Comparison of ENCODE assay signal across 15 cellular contexts in the genomic region with DNA sequence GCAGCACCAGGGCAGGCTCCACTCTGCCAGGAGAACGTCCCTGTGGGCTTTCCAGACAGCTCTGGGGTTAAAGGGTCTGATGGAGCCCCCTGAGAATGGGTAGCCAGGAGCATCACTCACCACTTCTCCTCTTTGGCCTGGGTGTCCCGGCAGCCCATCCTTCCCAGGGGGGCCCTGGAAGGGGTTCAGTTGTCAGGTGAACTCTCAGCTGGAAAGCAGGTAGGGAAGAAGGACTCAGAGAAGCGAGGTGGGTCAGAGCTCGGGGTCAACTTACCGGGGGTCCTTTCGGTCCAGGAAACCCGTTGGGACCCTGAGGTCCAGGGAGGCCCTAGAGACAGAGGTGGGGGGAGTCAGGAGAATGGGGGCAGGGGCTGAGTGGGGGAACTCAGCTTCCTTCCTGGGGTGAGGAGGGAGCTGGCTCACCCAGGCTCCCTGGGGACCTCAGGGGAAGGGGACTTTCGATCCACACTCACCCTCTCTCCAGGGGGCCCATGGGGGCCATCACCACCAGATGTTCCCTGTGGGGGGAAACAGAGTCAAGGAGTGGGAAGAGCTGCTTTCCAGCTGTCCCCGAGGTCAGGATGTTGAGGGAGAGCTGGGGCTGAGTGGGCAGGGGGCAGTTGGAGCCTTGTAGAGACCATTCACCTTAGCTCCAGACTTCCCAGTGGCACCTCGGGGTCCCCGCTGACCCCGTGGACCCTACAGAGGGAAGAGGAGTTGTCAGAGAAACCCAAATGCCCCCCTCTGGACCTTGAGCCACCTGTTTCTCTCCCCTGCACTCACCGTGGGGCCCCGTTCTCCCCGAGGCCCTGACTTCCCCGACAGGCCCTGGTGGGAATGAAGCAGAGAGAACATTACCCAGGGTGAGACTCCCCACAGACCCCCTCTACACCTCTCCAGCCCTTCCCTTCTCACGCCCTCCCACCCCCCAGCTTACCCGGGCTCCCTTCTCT. TPM values are rescaled to one million over a fixed set of nuclear protein-coding genes. Genes with fewer than 3 reads are reported as not detected.
DNase-seq lines count a peak whose midpoint lies in the region; ATAC-seq, FAIRE-seq and TF ChIP-seq lines count a peak whose summit lies in the region.
"Had no signal": no experiment of that assay in that cellular context is flagged by ENCODE, and none has a peak within 500 bp of the region (broad histone marks: within the 10 kb centered on the region; RNA-seq: fewer than 3 reads in every experiment).

No MANE protein-coding gene starts in this region.

- no peaks in the 10 kb centered on the region for H3K36me3 ChIP-seq in BLaER1
- no peaks in the 10 kb centered on the region for H3K36me3 ChIP-seq in H7 (replicated peaks; ENCODE audit: control insufficient read depth, insufficient read depth, low read length)
- H3K36me3 ChIP-seq in HepG2 (replicated peaks in 1 of 2; ENCODE audit: control insufficient read depth in 1 of 2, insufficient read depth in 2 of 2, low read length in 2 of 2) = no peaks in the 10 kb centered on the region
- H3K36me3 ChIP-seq in upper lobe of right lung = no peaks in the 10 kb centered on the region
- no peaks in the 10 kb centered on the region for H3K36me3 ChIP-seq in naive thymus-derived CD4-positive, alpha-beta T cell (ENCODE audit: control insufficient read depth in 2 of 3, insufficient read depth in 3 of 3, low read length in 3 of 3)
- H3K36me3 ChIP-seq: HAP-1 had no signal

- H3K27me3 Mint-ChIP-seq in naive thymus-derived CD4-positive, alpha-beta T cell = no peaks in the 10 kb centered on the region

- in situ Hi-C loops in HepG2 (cut with HindIII; ENCODE audit: extremely low pct_ligation_motif_present, low pct_unique_long_range_greater_than_20kb) = no loop called here

- BruUV-seq in HepG2 (replicated peaks; lab: Mats Ljungman, UMichigan) = no TSS peak

- H3K4me2 ChIP-seq in BLaER1 (peak overlapping the region; percentile 80), HepG2 (ENCODE audit: low read depth, low read length) (peak overlapping the region; percentile 14; the same call in 1 of the 2 replicates)
- H3K4me2 ChIP-seq: A549, GM23338 had no signal

- WGBS in HepG2 (ENCODE audit: low lambda C conversion rate) = 2% methylated on average over 16 of the region's 18 CpGs

- peak overlapping the region; percentile 51; the same call in 1 of the 2 replicates for H3K9ac ChIP-seq in BLaER1
- no peak overlapping the region for H3K9ac ChIP-seq in HepG2 (ENCODE audit: insufficient read depth, low read depth, low read length)

- TF ChIP-seq CTCF in HepG2 (CRISPR knock-in tag; IDR thresholded peaks at IDR 0.05) (no peak), upper lobe of right lung (IDR thresholded peaks at IDR 0.05) (no peak)

- FAIRE-seq in HepG2 (lab: Jason Lieb, UNC) = no peak
- FAIRE-seq: A549 had no signal

- H3K27me3 ChIP-seq in BLaER1 (no peaks in the 10 kb centered on the region), H7 (ENCODE audit: control insufficient read depth, insufficient read depth, low read length) (peaks cover 2% of the 10 kb centered on the region; the same call in 1 of the 2 replicates), HepG2 (ENCODE audit: control insufficient read depth in 1 of 2, insufficient read depth in 2 of 2, low read length in 2 of 2) (peaks cover 5 to 53% of the 10 kb centered on the region in 2 experiments; a peak in 4 of 5 replicates), upper lobe of right lung (no peaks in the 10 kb centered on the region)
- H3K27me3 ChIP-seq in naive thymus-derived CD4-positive, alpha-beta T cell (ENCODE audit: control insufficient read depth in 2 of 2, insufficient read depth in 2 of 2, low read length in 2 of 2) = no peaks in the 10 kb centered on the region

- intact Hi-C loops in HepG2 (cut with micrococcal nuclease; ENCODE audit: unreplicated experiment) = loop anchor here (2.0 kb wide), 1 partner anchor 75 kb away; no protein-coding TSS in a partner anchor
- intact Hi-C loops in upper lobe of right lung (cut with DNase I) = no loop called here
- intact Hi-C loops in naive thymus-derived CD4-positive, alpha-beta T cell (cut with micrococcal nuclease) = no loop called here

- no peaks in the 10 kb centered on the region for H3K9me3 Mint-ChIP-seq in naive thymus-derived CD4-positive, alpha-beta T cell
- H3K9me3 Mint-ChIP-seq: CD4-positive, alpha-beta T cell; GM23338; IgD-negative memory B cell had no signal

- no peaks in the 10 kb centered on the region for H3K36me3 Mint-ChIP-seq in naive thymus-derived CD4-positive, alpha-beta T cell

- POLR2A ChIA-PET in HepG2 (lab: Yijun Ruan, JAX) = interaction anchor here (0.8 to 1.7 kb wide), 5 partner anchors 12 to 1860 kb away, joined by 3 to 7 read pairs (median 4); no protein-coding TSS in a partner anchor
- POLR2A ChIA-PET in naive thymus-derived CD4-positive, alpha-beta T cell (lab: Charles Lee) = interaction anchor here (0.5 kb wide), 1 partner anchor 76 kb away, joined by 5 read pairs; no protein-coding TSS in a partner anchor

- H3K4me1 ChIP-seq in BLaER1 (peaks cover 94% of the 10 kb centered on the region), HepG2 (ENCODE audit: insufficient read depth, low read length) (peaks cover 22% of the 10 kb centered on the region), upper lobe of right lung (no peaks in the 10 kb centered on the region)
- no peaks in the 10 kb centered on the region for H3K4me1 ChIP-seq in naive thymus-derived CD4-positive, alpha-beta T cell (ENCODE audit: control insufficient read depth in 2 of 2, insufficient read depth in 2 of 2, low read length in 2 of 2)
- H3K4me1 ChIP-seq: A549, HAP-1 had no signal

- peaks cover 0 to 2% (median 0%) of the 10 kb centered on the region in 7 donors for H3K4me1 Mint-ChIP-seq in naive thymus-derived CD4-positive, alpha-beta T cell

- CTCF ChIA-PET in HepG2 (lab: Yijun Ruan, JAX; ENCODE audit: low intra/inter-chr PET ratio, low total read pairs) = interaction anchor here (1.1 to 2.8 kb wide), 5 partner anchors 12 to 159 kb away, joined by 9 to 14 read pairs (median 11); no protein-coding TSS in a partner anchor
- CTCF ChIA-PET in naive thymus-derived CD4-positive, alpha-beta T cell (lab: Charles Lee) = no interaction called here

- peak overlapping the region; percentile 28; the same call in 1 of the 2 replicates for H3K4me3 ChIP-seq in BLaER1
- no peak overlapping the region for H3K4me3 ChIP-seq in H7 (ENCODE audit: insufficient read depth, low read depth, low read length)
- H3K4me3 ChIP-seq in HepG2 (replicated peaks in 1 of 3; ENCODE audit: insufficient read depth in 1 of 3, low read depth in 2 of 3, low read length in 3 of 3) = no peak overlapping the region
- H3K4me3 ChIP-seq in upper lobe of right lung = no peak overlapping the region
- H3K4me3 ChIP-seq in naive thymus-derived CD4-positive, alpha-beta T cell (ENCODE audit: low read length) = no peak overlapping the region
- H3K4me3 ChIP-seq: A549, GM12878, GM23338, HAP-1 had no signal

- H3K27ac Mint-ChIP-seq in naive thymus-derived CD4-positive, alpha-beta T cell = no peak overlapping the region
- H3K27ac Mint-ChIP-seq: CD4-positive, alpha-beta T cell; GM23338 had no signal

- H3K79me2 ChIP-seq in HepG2 (ENCODE audit: insufficient read depth, low read length) = no peaks in the 10 kb centered on the region

- no peak for TF ChIP-seq RAD21 in HepG2 (CRISPR knock-in tag; IDR thresholded peaks at IDR 0.05)

- H3K4me3 Mint-ChIP-seq in naive thymus-derived CD4-positive, alpha-beta T cell = no peak overlapping the region
- H3K4me3 Mint-ChIP-seq: CD4-positive, alpha-beta T cell; GM23338 had no signal

- H3K27ac ChIP-seq in BLaER1 (peak overlapping the region; percentile 58), HepG2 (ENCODE audit: extremely low read length, insufficient read depth, low read length) (no peak overlapping the region), upper lobe of right lung (no peak overlapping the region), caudate nucleus (ENCODE audit: low read depth, low read length) (no peak overlapping the region)
- H3K27ac ChIP-seq in naive thymus-derived CD4-positive, alpha-beta T cell (ENCODE audit: low read depth, low read length) = no peak overlapping the region

- no peak for TF ChIP-seq POLR2A in HepG2 (IDR thresholded peaks at IDR 0.05; ENCODE audit: insufficient read depth in 1 of 2, low read depth in 2 of 2, low read length in 2 of 2)

- TF ChIP-seq EP300 in HepG2 (IDR thresholded peaks at IDR 0.05; ENCODE audit: low read depth in 2 of 2, low read length in 2 of 2) (no peak), HepG2 (CRISPR knock-in tag; IDR thresholded peaks at IDR 0.05; ENCODE audit: borderline replicate concordance) (no peak)

- H4K20me1 ChIP-seq in BLaER1 = no peaks in the 10 kb centered on the region
- no peaks in the 10 kb centered on the region for H4K20me1 ChIP-seq in HepG2 (ENCODE audit: insufficient read depth, low read length)

- ATAC-seq in HepG2 (no peak), upper lobe of right lung (no peak)
- no peak for ATAC-seq in naive thymus-derived CD4-positive, alpha-beta T cell

- no peak overlapping the region for H2AFZ ChIP-seq in HepG2 (ENCODE audit: low read length)

- DNase-seq in H7 (peak; percentile 46), HepG2 (ENCODE audit: low spot score) (no peak), upper lobe of right lung (peak; percentile 31), caudate nucleus (lab: John Stamatoyannopoulos, UW) (no peak), epidermal melanocyte (ENCODE audit: insufficient read length, low spot score) (no peak)
- no peak for DNase-seq in naive thymus-derived CD4-positive, alpha-beta T cell
- DNase-seq: C1 segment of cervical spinal cord; CD4-positive, alpha-beta T cell; DMS79 had no signal

- H3K9me3 ChIP-seq in BLaER1 = no peaks in the 10 kb centered on the region
- H3K9me3 ChIP-seq in HepG2 (ENCODE audit: low read length) = no peaks in the 10 kb centered on the region
- H3K9me3 ChIP-seq in upper lobe of right lung = no peaks in the 10 kb centered on the region
- H3K9me3 ChIP-seq in naive thymus-derived CD4-positive, alpha-beta T cell (ENCODE audit: control insufficient read depth in 2 of 3, low read length in 3 of 3) = no peaks in the 10 kb centered on the region
- H3K9me3 ChIP-seq: A549, HAP-1 had no signal

RNA-seq across cellular contexts. Expression of gene COL11A2, which starts 18.8 kb away (rescaled TPM):
- 0.48 and 0.67 TPM in 2 replicates for total RNA-seq in H7 (2014; rRNA removed; shearing (Covaris generic))
- total RNA-seq in HepG2 (2016; rRNA removed; fragmentation: Illumina TruSeq; extraction: Trizol) (0.29 and 0.55 TPM in 2 replicates), upper lobe of right lung (1.2 TPM)
- 0.10 TPM in 1 of 2 replicates, not detected in the other for total RNA-seq in HepG2 (2016; cell fraction: cytosol; rRNA removed; fragmentation: Illumina TruSeq; extraction: Trizol; ENCODE audit: low read depth)
- 0.12 and 0.67 TPM in 2 replicates for total RNA-seq in HepG2 (2016; cell fraction: insoluble cytoplasmic fraction; rRNA removed; fragmentation: Illumina TruSeq; extraction: Trizol)
- total RNA-seq in HepG2 (2016; cell fraction: membrane; rRNA removed; fragmentation: Illumina TruSeq; extraction: Trizol) = 0.45 TPM in 1 of 2 replicates, not detected in the other
- 1.0 and 1.1 TPM in 2 replicates for total RNA-seq in HepG2 (2016; cell fraction: nucleus; rRNA removed; fragmentation: Illumina TruSeq; extraction: Trizol)
- polyA plus RNA-seq in HepG2 (2011; rRNA removed) = 0.55 and 0.73 TPM in 2 replicates
- polyA plus RNA-seq in HepG2 (2011; cell fraction: cytosol; rRNA removed) = 0.13 and 0.18 TPM in 2 replicates
- polyA plus RNA-seq in HepG2 (2011; cell fraction: nucleus; rRNA removed) = 5.9 and 6.2 TPM in 2 replicates
- 0.97 and 1.9 TPM in 2 replicates for polyA plus RNA-seq in HepG2 (2012)
- polyA plus RNA-seq in HepG2 (2016; cell fraction: cytosol; fragmentation: Illumina TruSeq; extraction: Trizol; ENCODE audit: low read depth) = 0.21 and 0.24 TPM in 2 replicates
- 0.15 and 0.42 TPM in 2 replicates for polyA plus RNA-seq in HepG2 (2016; cell fraction: insoluble cytoplasmic fraction; fragmentation: Illumina TruSeq; extraction: Trizol; ENCODE audit: low read depth)
- 0.21 TPM in 2 replicates for polyA plus RNA-seq in HepG2 (2016; cell fraction: membrane; fragmentation: Illumina TruSeq; extraction: Trizol; ENCODE audit: low read depth)
- 3.7 and 4.5 TPM in 2 replicates for polyA plus RNA-seq in HepG2 (2016; cell fraction: nucleus; fragmentation: Illumina TruSeq; extraction: Trizol; ENCODE audit: insufficient read depth, low read depth)
- polyA minus RNA-seq in HepG2 (2011; rRNA and poly(A)+ RNA removed; ENCODE audit: low replicate concordance) = 0.20 and 1.1 TPM in 2 replicates
- polyA minus RNA-seq in HepG2 (2011; cell fraction: cytosol; rRNA and poly(A)+ RNA removed) = 0.44 TPM in 1 of 2 replicates, not detected in the other
- 0.52 and 0.75 TPM in 2 replicates for polyA minus RNA-seq in HepG2 (2011; cell fraction: nucleus; rRNA and poly(A)+ RNA removed)
- total RNA-seq in naive thymus-derived CD4-positive, alpha-beta T cell = 1 to 10 TPM in 3 of 5 experiments, under 1 TPM in 2; 0.51 to 3.5 (median 2.5) TPM
- polyA plus RNA-seq in naive thymus-derived CD4-positive, alpha-beta T cell = under 1 TPM in 1 of 2 donors, not detected in 1; 0.26 TPM
- polyA plus RNA-seq: IgD-negative memory B cell had no signal

RNA-seq across cellular contexts. Expression of gene RXRB, which starts 27.0 kb away (rescaled TPM):
- total RNA-seq in H7 (2014; rRNA removed; shearing (Covaris generic)) = 16.7 and 18.1 TPM in 2 replicates
- total RNA-seq in HepG2 (2016; rRNA removed; fragmentation: Illumina TruSeq; extraction: Trizol) = 21.2 and 26.7 TPM in 2 replicates
- 7.7 and 9.8 TPM in 2 replicates for total RNA-seq in HepG2 (2016; cell fraction: cytosol; rRNA removed; fragmentation: Illumina TruSeq; extraction: Trizol; ENCODE audit: low read depth)
- 20.4 and 25.8 TPM in 2 replicates for total RNA-seq in HepG2 (2016; cell fraction: insoluble cytoplasmic fraction; rRNA removed; fragmentation: Illumina TruSeq; extraction: Trizol)
- 11.0 and 11.2 TPM in 2 replicates for total RNA-seq in HepG2 (2016; cell fraction: membrane; rRNA removed; fragmentation: Illumina TruSeq; extraction: Trizol)
- 24.9 and 30.1 TPM in 2 replicates for total RNA-seq in HepG2 (2016; cell fraction: nucleus; rRNA removed; fragmentation: Illumina TruSeq; extraction: Trizol)
- 55.7 and 62.8 TPM in 2 replicates for polyA plus RNA-seq in HepG2 (2011; rRNA removed)
- polyA plus RNA-seq in HepG2 (2011; cell fraction: cytosol; rRNA removed) = 21.7 and 25.1 TPM in 2 replicates
- polyA plus RNA-seq in HepG2 (2011; cell fraction: nucleus; rRNA removed) = 251 and 306 TPM in 2 replicates
- 33.2 and 34.8 TPM in 2 replicates for polyA plus RNA-seq in HepG2 (2012)
- polyA plus RNA-seq in HepG2 (2016; cell fraction: cytosol; fragmentation: Illumina TruSeq; extraction: Trizol; ENCODE audit: low read depth) = 3.4 and 3.5 TPM in 2 replicates
- 18.6 and 21.0 TPM in 2 replicates for polyA plus RNA-seq in HepG2 (2016; cell fraction: insoluble cytoplasmic fraction; fragmentation: Illumina TruSeq; extraction: Trizol; ENCODE audit: low read depth)
- 8.2 and 8.4 TPM in 2 replicates for polyA plus RNA-seq in HepG2 (2016; cell fraction: membrane; fragmentation: Illumina TruSeq; extraction: Trizol; ENCODE audit: low read depth)
- 78.6 and 88.5 TPM in 2 replicates for polyA plus RNA-seq in HepG2 (2016; cell fraction: nucleus; fragmentation: Illumina TruSeq; extraction: Trizol; ENCODE audit: insufficient read depth, low read depth)
- polyA minus RNA-seq in HepG2 (2011; rRNA and poly(A)+ RNA removed; ENCODE audit: low replicate concordance) = 62.6 and 66.8 TPM in 2 replicates
- polyA minus RNA-seq in HepG2 (2011; cell fraction: cytosol; rRNA and poly(A)+ RNA removed) = 16.9 and 17.9 TPM in 2 replicates
- polyA minus RNA-seq in HepG2 (2011; cell fraction: nucleus; rRNA and poly(A)+ RNA removed) = 41.4 and 51.2 TPM in 2 replicates
- 46.6 TPM for total RNA-seq in upper lobe of right lung
- total RNA-seq in naive thymus-derived CD4-positive, alpha-beta T cell = 100 to 1,000 TPM in 1 of 5 experiments, 10 to 100 TPM in 4; 50.3 to 103 (median 76.2) TPM
- 1 to 10 TPM; 7.6 to 9.4 TPM for polyA plus RNA-seq in naive thymus-derived CD4-positive, alpha-beta T cell

RNA-seq across cellular contexts. Expression of gene SLC39A7, which starts 27.2 kb away (rescaled TPM):
- total RNA-seq in H7 (2014; rRNA removed; shearing (Covaris generic)) = 96.3 and 115 TPM in 2 replicates
- total RNA-seq in HepG2 (2016; rRNA removed; fragmentation: Illumina TruSeq; extraction: Trizol) (127 and 229 TPM in 2 replicates), upper lobe of right lung (89.1 TPM)
- total RNA-seq in HepG2 (2016; cell fraction: cytosol; rRNA removed; fragmentation: Illumina TruSeq; extraction: Trizol; ENCODE audit: low read depth) = 25.4 and 28.2 TPM in 2 replicates
- total RNA-seq in HepG2 (2016; cell fraction: insoluble cytoplasmic fraction; rRNA removed; fragmentation: Illumina TruSeq; extraction: Trizol) = 117 and 245 TPM in 2 replicates
- 69.2 and 73.5 TPM in 2 replicates for total RNA-seq in HepG2 (2016; cell fraction: membrane; rRNA removed; fragmentation: Illumina TruSeq; extraction: Trizol)
- total RNA-seq in HepG2 (2016; cell fraction: nucleus; rRNA removed; fragmentation: Illumina TruSeq; extraction: Trizol) = 168 and 183 TPM in 2 replicates
- polyA plus RNA-seq in HepG2 (2011; rRNA removed) = 142 and 181 TPM in 2 replicates
- polyA plus RNA-seq in HepG2 (2011; cell fraction: cytosol; rRNA removed) = 156 and 173 TPM in 2 replicates
- 155 and 160 TPM in 2 replicates for polyA plus RNA-seq in HepG2 (2011; cell fraction: nucleus; rRNA removed)
- 179 and 194 TPM in 2 replicates for polyA plus RNA-seq in HepG2 (2012)
- polyA plus RNA-seq in HepG2 (2016; cell fraction: cytosol; fragmentation: Illumina TruSeq; extraction: Trizol; ENCODE audit: low read depth) = 25.6 and 28.5 TPM in 2 replicates
- 134 and 143 TPM in 2 replicates for polyA plus RNA-seq in HepG2 (2016; cell fraction: insoluble cytoplasmic fraction; fragmentation: Illumina TruSeq; extraction: Trizol; ENCODE audit: low read depth)
- 52.6 and 58.2 TPM in 2 replicates for polyA plus RNA-seq in HepG2 (2016; cell fraction: membrane; fragmentation: Illumina TruSeq; extraction: Trizol; ENCODE audit: low read depth)
- 338 and 345 TPM in 2 replicates for polyA plus RNA-seq in HepG2 (2016; cell fraction: nucleus; fragmentation: Illumina TruSeq; extraction: Trizol; ENCODE audit: insufficient read depth, low read depth)
- polyA minus RNA-seq in HepG2 (2011; rRNA and poly(A)+ RNA removed; ENCODE audit: low replicate concordance) = 85.7 and 161 TPM in 2 replicates
- 54.5 and 56.6 TPM in 2 replicates for polyA minus RNA-seq in HepG2 (2011; cell fraction: cytosol; rRNA and poly(A)+ RNA removed)
- polyA minus RNA-seq in HepG2 (2011; cell fraction: nucleus; rRNA and poly(A)+ RNA removed) = 68.1 and 69.5 TPM in 2 replicates
- 10 to 100 TPM; 19.1 to 51.9 (median 27.9) TPM for total RNA-seq in naive thymus-derived CD4-positive, alpha-beta T cell
- polyA plus RNA-seq in naive thymus-derived CD4-positive, alpha-beta T cell = 10 to 100 TPM; 23.3 to 24.8 TPM

RNA-seq across cellular contexts. Expression of gene HSD17B8, which starts 31.0 kb away (rescaled TPM):
- 14.7 and 16.0 TPM in 2 replicates for total RNA-seq in H7 (2014; rRNA removed; shearing (Covaris generic))
- 12.6 and 13.5 TPM in 2 replicates for total RNA-seq in HepG2 (2016; rRNA removed; fragmentation: Illumina TruSeq; extraction: Trizol)
- 2.7 and 4.8 TPM in 2 replicates for total RNA-seq in HepG2 (2016; cell fraction: cytosol; rRNA removed; fragmentation: Illumina TruSeq; extraction: Trizol; ENCODE audit: low read depth)
- 13.4 and 15.0 TPM in 2 replicates for total RNA-seq in HepG2 (2016; cell fraction: insoluble cytoplasmic fraction; rRNA removed; fragmentation: Illumina TruSeq; extraction: Trizol)
- 5.0 TPM in 2 replicates for total RNA-seq in HepG2 (2016; cell fraction: membrane; rRNA removed; fragmentation: Illumina TruSeq; extraction: Trizol)
- total RNA-seq in HepG2 (2016; cell fraction: nucleus; rRNA removed; fragmentation: Illumina TruSeq; extraction: Trizol) = 6.0 and 8.0 TPM in 2 replicates
- polyA plus RNA-seq in HepG2 (2011; rRNA removed) = 20.1 and 21.6 TPM in 2 replicates
- 25.2 and 35.5 TPM in 2 replicates for polyA plus RNA-seq in HepG2 (2011; cell fraction: cytosol; rRNA removed)
- 57.9 and 67.9 TPM in 2 replicates for polyA plus RNA-seq in HepG2 (2011; cell fraction: nucleus; rRNA removed)
- polyA plus RNA-seq in HepG2 (2012) = 10.8 and 13.9 TPM in 2 replicates
- polyA plus RNA-seq in HepG2 (2016; cell fraction: cytosol; fragmentation: Illumina TruSeq; extraction: Trizol; ENCODE audit: low read depth) = 3.8 and 4.0 TPM in 2 replicates
- 14.2 and 14.6 TPM in 2 replicates for polyA plus RNA-seq in HepG2 (2016; cell fraction: insoluble cytoplasmic fraction; fragmentation: Illumina TruSeq; extraction: Trizol; ENCODE audit: low read depth)
- polyA plus RNA-seq in HepG2 (2016; cell fraction: membrane; fragmentation: Illumina TruSeq; extraction: Trizol; ENCODE audit: low read depth) = 4.5 and 4.8 TPM in 2 replicates
- 12.8 and 15.0 TPM in 2 replicates for polyA plus RNA-seq in HepG2 (2016; cell fraction: nucleus; fragmentation: Illumina TruSeq; extraction: Trizol; ENCODE audit: insufficient read depth, low read depth)
- 12.8 and 27.4 TPM in 2 replicates for polyA minus RNA-seq in HepG2 (2011; rRNA and poly(A)+ RNA removed; ENCODE audit: low replicate concordance)
- polyA minus RNA-seq in HepG2 (2011; cell fraction: cytosol; rRNA and poly(A)+ RNA removed) = 4.9 and 5.1 TPM in 2 replicates
- polyA minus RNA-seq in HepG2 (2011; cell fraction: nucleus; rRNA and poly(A)+ RNA removed) = 4.2 and 5.5 TPM in 2 replicates
- 14.7 TPM for total RNA-seq in upper lobe of right lung
- 10 to 100 TPM in 4 of 5 experiments, 1 to 10 TPM in 1; 9.7 to 19.5 (median 10.7) TPM for total RNA-seq in naive thymus-derived CD4-positive, alpha-beta T cell
- 10 to 100 TPM; 62.6 to 67.0 TPM for polyA plus RNA-seq in naive thymus-derived CD4-positive, alpha-beta T cell

RNA-seq across cellular contexts. Expression of gene RING1, which starts 34.8 kb away (rescaled TPM):
- total RNA-seq in H7 (2014; rRNA removed; shearing (Covaris generic)) = 18.5 and 19.7 TPM in 2 replicates
- total RNA-seq in HepG2 (2016; rRNA removed; fragmentation: Illumina TruSeq; extraction: Trizol) (19.8 and 23.9 TPM in 2 replicates), upper lobe of right lung (42.0 TPM)
- 10.0 and 10.7 TPM in 2 replicates for total RNA-seq in HepG2 (2016; cell fraction: cytosol; rRNA removed; fragmentation: Illumina TruSeq; extraction: Trizol; ENCODE audit: low read depth)
- 18.4 and 25.4 TPM in 2 replicates for total RNA-seq in HepG2 (2016; cell fraction: insoluble cytoplasmic fraction; rRNA removed; fragmentation: Illumina TruSeq; extraction: Trizol)
- total RNA-seq in HepG2 (2016; cell fraction: membrane; rRNA removed; fragmentation: Illumina TruSeq; extraction: Trizol) = 17.3 and 21.2 TPM in 2 replicates
- 12.2 and 16.1 TPM in 2 replicates for total RNA-seq in HepG2 (2016; cell fraction: nucleus; rRNA removed; fragmentation: Illumina TruSeq; extraction: Trizol)
- 33.6 and 42.9 TPM in 2 replicates for polyA plus RNA-seq in HepG2 (2011; rRNA removed)
- 23.2 and 29.0 TPM in 2 replicates for polyA plus RNA-seq in HepG2 (2011; cell fraction: cytosol; rRNA removed)
- polyA plus RNA-seq in HepG2 (2011; cell fraction: nucleus; rRNA removed) = 93.0 and 104 TPM in 2 replicates
- 32.2 and 34.6 TPM in 2 replicates for polyA plus RNA-seq in HepG2 (2012)
- polyA plus RNA-seq in HepG2 (2016; cell fraction: cytosol; fragmentation: Illumina TruSeq; extraction: Trizol; ENCODE audit: low read depth) = 14.4 and 19.7 TPM in 2 replicates
- polyA plus RNA-seq in HepG2 (2016; cell fraction: insoluble cytoplasmic fraction; fragmentation: Illumina TruSeq; extraction: Trizol; ENCODE audit: low read depth) = 31.5 and 40.1 TPM in 2 replicates
- 23.8 and 28.0 TPM in 2 replicates for polyA plus RNA-seq in HepG2 (2016; cell fraction: membrane; fragmentation: Illumina TruSeq; extraction: Trizol; ENCODE audit: low read depth)
- 56.0 and 58.2 TPM in 2 replicates for polyA plus RNA-seq in HepG2 (2016; cell fraction: nucleus; fragmentation: Illumina TruSeq; extraction: Trizol; ENCODE audit: insufficient read depth, low read depth)
- polyA minus RNA-seq in HepG2 (2011; rRNA and poly(A)+ RNA removed; ENCODE audit: low replicate concordance) = 22.4 and 30.2 TPM in 2 replicates
- 10.9 and 13.5 TPM in 2 replicates for polyA minus RNA-seq in HepG2 (2011; cell fraction: cytosol; rRNA and poly(A)+ RNA removed)
- 8.4 and 9.9 TPM in 2 replicates for polyA minus RNA-seq in HepG2 (2011; cell fraction: nucleus; rRNA and poly(A)+ RNA removed)
- total RNA-seq in naive thymus-derived CD4-positive, alpha-beta T cell = 10 to 100 TPM; 36.2 to 47.2 (median 44.5) TPM
- 10 to 100 TPM in 1 of 2 donors, 1 to 10 TPM in 1; 9.5 to 10.4 TPM for polyA plus RNA-seq in naive thymus-derived CD4-positive, alpha-beta T cell

Comparison
In these comparisons a context has a peak if more than half of its experiments do, and no peak if none do; other contexts are left out.
1. DNase-seq: peak in H7 (single experiment) and upper lobe of right lung (single experiment); none in HepG2 (single experiment), naive thymus-derived CD4-positive, alpha-beta T cell (0 of 9), caudate nucleus (0 of 61) and epidermal melanocyte (single experiment).